ENCODE assay signal across 9 cellular contexts in the genomic region with DNA sequence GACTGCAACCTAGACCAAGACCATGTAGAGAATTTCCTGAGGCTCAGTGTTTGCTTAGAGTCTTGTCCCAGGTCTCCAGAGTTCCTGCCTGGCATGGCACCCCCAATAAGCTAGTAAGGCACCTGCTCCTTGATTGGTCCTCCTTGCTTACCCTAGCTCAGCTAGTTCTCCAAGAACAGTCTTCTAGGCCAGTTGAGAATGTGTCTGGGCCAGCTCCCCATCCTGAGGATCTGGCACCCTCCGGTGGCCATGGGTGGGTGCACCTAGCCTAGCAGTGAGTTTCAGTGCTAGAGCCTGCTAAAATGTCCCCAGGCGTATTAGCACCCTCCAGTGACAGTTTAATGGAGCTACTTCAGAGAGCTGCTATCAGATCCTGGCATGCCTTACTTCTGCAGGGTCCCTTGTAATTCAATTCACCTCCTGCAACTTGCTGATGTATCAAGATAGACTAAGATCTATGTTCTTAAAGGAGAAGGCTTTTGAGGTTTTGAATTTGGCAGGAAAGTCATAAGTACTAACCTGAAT. TPM values are rescaled to one million over a fixed set of nuclear protein-coding genes. Genes with fewer than 3 reads are reported as not detected.
DNase-seq lines count a peak whose midpoint lies in the region; ATAC-seq, FAIRE-seq and TF ChIP-seq lines count a peak whose summit lies in the region.
"Had no signal": no experiment of that assay in that cellular context is flagged by ENCODE, and none has a peak within 500 bp of the region (broad histone marks: within the 10 kb centered on the region; RNA-seq: fewer than 3 reads in every experiment).

No MANE protein-coding gene starts in this region.

- peak; percentile 99 for TF ChIP-seq CTCF in OCI-LY3 (IDR thresholded peaks at IDR 0.05; ENCODE audit: low read depth, low read length)

- H3K9ac ChIP-seq in OCI-LY3 (ENCODE audit: low read length) = no peak overlapping the region

- H3K27ac ChIP-seq in OCI-LY3 (ENCODE audit: low read length) = no peak overlapping the region

- H3K4me3 ChIP-seq in OCI-LY3 (ENCODE audit: low read length) = no peak overlapping the region

- H3K36me3 ChIP-seq in OCI-LY3 (replicated peaks; ENCODE audit: low read depth, low read length) = no peaks in the 10 kb centered on the region

- no peaks in the 10 kb centered on the region for H4K20me1 ChIP-seq in OCI-LY3 (ENCODE audit: insufficient read depth, low read length)

- no peaks in the 10 kb centered on the region for H3K79me2 ChIP-seq in OCI-LY3 (ENCODE audit: low read length)

- FAIRE-seq in frontal cortex (lab: Jason Lieb, UNC) = no peak
- FAIRE-seq: endometrium had no signal

- peaks cover 9% of the 10 kb centered on the region for H3K27me3 ChIP-seq in OCI-LY3 (ENCODE audit: low read depth, low read length)

- H2AFZ ChIP-seq in OCI-LY3 (ENCODE audit: low read depth, low read length) = no peak overlapping the region

- DNase-seq in G401 (ENCODE audit: low spot score) = peak; percentile 35
- peak; percentile 76 for DNase-seq in HK-2 (ENCODE audit: unreplicated experiment)
- DNase-seq in activated T-cell treated with anti-CD3 and anti-CD28 coated beads for 48 hours (ENCODE audit: low read depth) = peak; percentile 64
- DNase-seq in left cardiac atrium = no peak
- peak; percentile 51 to 57 for DNase-seq in stimulated activated CD4-positive, alpha-beta T cell treated with anti-CD3 and anti-CD28 coated beads, Interleukin-2, amount 100 ng/mL, for 48 hours
- DNase-seq in frontal cortex (ENCODE audit: low spot score in 2 of 2) = no peak

- in situ Hi-C loops in G401 (cut with HindIII; ENCODE audit: low sequenced_read_pairs) = no loop called here

- H3K9me3 ChIP-seq in OCI-LY3 (ENCODE audit: insufficient read depth, low read length) = no peaks in the 10 kb centered on the region

- no peaks in the 10 kb centered on the region for H3K4me1 ChIP-seq in OCI-LY3 (ENCODE audit: low read length)

- intact Hi-C loops in left cardiac atrium (cut with DNase I) = no loop called here

- H3K4me2 ChIP-seq in OCI-LY3 (ENCODE audit: low read length) = no peak overlapping the region

- peak; percentile 96 for ATAC-seq in GM21423 (IDR thresholded peaks at IDR 0.05; ENCODE audit: unreplicated experiment)
- peak; percentile 17 to 55 for ATAC-seq in left cardiac atrium

RNA-seq across cellular contexts. Expression of gene MED13, which starts 44.4 kb away (rescaled TPM):
- 9.5 and 14.8 TPM in 2 replicates for total RNA-seq in G401 (2014; rRNA removed; shearing (Covaris generic))
- total RNA-seq in left cardiac atrium (10 to 100 TPM; 24.5 to 38.4 TPM), frontal cortex (121 TPM)

Comparison
In these comparisons a context has a peak if more than half of its experiments do, and no peak if none do; other contexts are left out.
1. DNase-seq: peak in G401 (single experiment), HK-2 (single experiment), activated T-cell treated with anti-CD3 and anti-CD28 coated beads for 48 hours (single experiment) and stimulated activated CD4-positive, alpha-beta T cell treated with anti-CD3 and anti-CD28 coated beads, Interleukin-2, amount 100 ng/mL, for 48 hours (2 of 2); none in left cardiac atrium (single experiment) and frontal cortex (0 of 2).